ENCODE assay signal across 8 cellular contexts in genomic region chr17:19361975-19362292, GRCh38. TPM values are rescaled to one million over a fixed set of nuclear protein-coding genes. Genes with fewer than 3 reads are reported as not detected.
DNase-seq lines count a peak whose midpoint lies in the region; FAIRE-seq and TF ChIP-seq lines count a peak whose summit lies in the region.

No MANE protein-coding gene starts in this region.

- peak overlapping the region in 8 of 11 experiments; percentile 14 to 66 (median 45); a peak in 8 of 22 replicates for H3K27ac ChIP-seq in BLaER1 treated with 17β-estradiol and CSF1 and Interleukin-3, amounts not matched to agents 10 nM and 100 nM
- no peak overlapping the region for H3K27ac ChIP-seq in endodermal cell (ENCODE audit: low read depth, low read length)

- H3K4me1 Mint-ChIP-seq in endodermal cell, result peaks cover 21% of the 10 kb centered on the region

- no peaks in the 10 kb centered on the region for H3K9me3 Mint-ChIP-seq in endodermal cell

- peak overlapping the region; percentile 52 to 77 (median 69); a peak in 21 of 22 replicates for H3K9ac ChIP-seq in BLaER1 treated with 17β-estradiol and CSF1 and Interleukin-3, amounts not matched to agents 10 nM and 100 nM
- H3K9ac ChIP-seq in NT2/D1 (ENCODE audit: insufficient read length, low read depth) (peak overlapping the region; percentile 78), endodermal cell (ENCODE audit: extremely low read depth, low read length, poor library complexity, severe bottlenecking) (peak overlapping the region; percentile 68)

- H3K36me3 Mint-ChIP-seq in endodermal cell (ENCODE audit: low read depth), result peaks cover 20% of the 10 kb centered on the region

- H3K9me3 ChIP-seq in BLaER1 treated with 17β-estradiol and CSF1 and Interleukin-3, amounts not matched to agents 10 nM and 100 nM (replicated peaks in 1 of 11), result no peaks in the 10 kb centered on the region
- H3K9me3 ChIP-seq in NT2/D1 (ENCODE audit: insufficient read depth, low read length) (no peaks in the 10 kb centered on the region), endodermal cell (ENCODE audit: control insufficient read depth, low read length) (no peaks in the 10 kb centered on the region), neuron (ENCODE audit: low read length) (no peaks in the 10 kb centered on the region)

- H3K27me3 Mint-ChIP-seq in endodermal cell (ENCODE audit: insufficient read depth), result no peaks in the 10 kb centered on the region

- H3K4me2 ChIP-seq in BLaER1 treated with 17β-estradiol and CSF1 and Interleukin-3, amounts not matched to agents 10 nM and 100 nM, result peak overlapping the region; percentile 86 to 98 (median 94)

- no peak for FAIRE-seq in RCC 7860 (lab: Jason Lieb, UNC)

- H3K4me3 Mint-ChIP-seq in endodermal cell, result peak overlapping the region; percentile 76

- H3K4me3 ChIP-seq in BLaER1 treated with 17β-estradiol and CSF1 and Interleukin-3, amounts not matched to agents 10 nM and 100 nM, result peak overlapping the region; percentile 51 to 77 (median 65)
- H3K4me3 ChIP-seq in NT2/D1 (ENCODE audit: insufficient read length, low read depth), result peak overlapping the region; percentile 67
- peak overlapping the region; percentile 90 for H3K4me3 ChIP-seq in endodermal cell (ENCODE audit: low read length)
- H3K4me3 ChIP-seq in neuron (ENCODE audit: low read length), result peak overlapping the region; percentile 65

- no peaks in the 10 kb centered on the region for H3K36me3 ChIP-seq in BLaER1 treated with 17β-estradiol and CSF1 and Interleukin-3, amounts not matched to agents 10 nM and 100 nM
- H3K36me3 ChIP-seq in NT2/D1 (ENCODE audit: insufficient read depth, insufficient read length, low read length), result peaks cover 29% of the 10 kb centered on the region
- H3K36me3 ChIP-seq in endodermal cell (ENCODE audit: control insufficient read depth, insufficient read depth, low read length), result peaks cover 2% of the 10 kb centered on the region
- H3K36me3 ChIP-seq in neuron (ENCODE audit: insufficient read depth, low read length), result peaks cover 6% of the 10 kb centered on the region

- peaks cover 5 to 18% (median 11%) of the 10 kb centered on the region in 10 experiments; a peak in 15 of 20 replicates for H3K4me1 ChIP-seq in BLaER1 treated with 17β-estradiol and CSF1 and Interleukin-3, amounts not matched to agents 10 nM and 100 nM
- H3K4me1 ChIP-seq in NT2/D1 (ENCODE audit: insufficient read depth, insufficient read length) (peaks cover 8% of the 10 kb centered on the region), endodermal cell (ENCODE audit: control insufficient read depth, insufficient read depth, low read length) (peaks cover 3% of the 10 kb centered on the region), neuron (ENCODE audit: insufficient read depth, low read length) (peaks cover 10% of the 10 kb centered on the region)

- TF ChIP-seq CTCF in endodermal cell (conservative IDR thresholded peaks at IDR 0.05), result no peak

- H4K20me1 ChIP-seq in BLaER1 treated with 17β-estradiol and CSF1 and Interleukin-3, amounts not matched to agents 10 nM and 100 nM, result peaks cover 0 to 42% (median 3%) of the 10 kb centered on the region in 11 experiments; a peak in 7 of 22 replicates

- 22 to 26% methylated on average over 13 to 16 of the region's 16 CpGs for WGBS in endodermal cell (ENCODE audit: insufficient coverage in 1 of 2, insufficient read length in 1 of 2), 2 experiments

- peaks cover 0 to 76% (median 22%) of the 10 kb centered on the region in 11 experiments; a peak in 13 of 22 replicates for H3K27me3 ChIP-seq in BLaER1 treated with 17β-estradiol and CSF1 and Interleukin-3, amounts not matched to agents 10 nM and 100 nM
- H3K27me3 ChIP-seq in NT2/D1 (ENCODE audit: insufficient read depth, insufficient read length) (no peaks in the 10 kb centered on the region), endodermal cell (ENCODE audit: control insufficient read depth, insufficient read depth, low read length, poor library complexity, severe bottlenecking) (no peaks in the 10 kb centered on the region), neuron (ENCODE audit: insufficient read depth, low read length) (no peaks in the 10 kb centered on the region)

- DNase-seq in NT2/D1 (ENCODE audit: low read depth, low spot score) (no peak), endodermal cell (no peak), SKM-1 (lab: John Stamatoyannopoulos, UW; ENCODE audit: unreplicated experiment) (no peak), RCC 7860 (ENCODE audit: low spot score) (no peak)
- no peak for DNase-seq in stimulated activated CD4-positive, alpha-beta T cell treated with anti-CD3 and anti-CD28 coated beads, Interleukin-12 subunit alpha, Interleukin-12 subunit beta, amount 100 ng/mL, for 4 hours
- no peak for DNase-seq in activated CD4-positive, alpha-beta T cell treated with anti-CD3 and anti-CD28 coated beads, Interleukin-2, amount 50 U/mL, for 1 hour

- H2AFZ ChIP-seq in neuron (ENCODE audit: low read depth, low read length), result peak overlapping the region; percentile 97

- H3K27ac Mint-ChIP-seq in endodermal cell, result no peak overlapping the region

RNA-seq across cellular contexts. Expression of gene B9D1, which starts 0.6 kb away (rescaled TPM):
- total RNA-seq in endodermal cell, result 10 to 100 TPM; 37.7 to 42.8 TPM
- 28.5 TPM for polyA plus RNA-seq in endodermal cell (2013, experiment 1 of 2)
- 25.0 TPM for polyA plus RNA-seq in endodermal cell (2013, experiment 2 of 2)

RNA-seq across cellular contexts. Expression of gene MAPK7, which starts 16.4 kb away (rescaled TPM):
- 10 to 100 TPM; 33.3 to 53.4 TPM for total RNA-seq in endodermal cell
- 29.3 TPM for polyA plus RNA-seq in endodermal cell (2013, experiment 1 of 2)
- 25.5 TPM for polyA plus RNA-seq in endodermal cell (2013, experiment 2 of 2)

RNA-seq across cellular contexts. Expression of gene MFAP4, which starts 25.1 kb away (rescaled TPM):
- total RNA-seq in endodermal cell, result 10 to 100 TPM; 11.1 to 36.8 TPM
- 20.4 TPM for polyA plus RNA-seq in endodermal cell (2013, experiment 1 of 2)
- 18.1 TPM for polyA plus RNA-seq in endodermal cell (2013, experiment 2 of 2)

RNA-seq across cellular contexts. Expression of gene RNF112, which starts 49.1 kb away (rescaled TPM):
- 1 to 10 TPM; 1.1 to 1.9 TPM for total RNA-seq in endodermal cell
- 1.4 TPM for polyA plus RNA-seq in endodermal cell (2013, experiment 1 of 2)
- 1.1 TPM for polyA plus RNA-seq in endodermal cell (2013, experiment 2 of 2)
